In genomic region chr14:32329690-32330290, GRCh38 we compare ENCODE assay signal across 3 cellular contexts.
TF ChIP-seq lines count a peak whose summit lies in the region.

No MANE protein-coding gene starts in this region.

TF ChIP-seq in IMR-90, 13 proteins besides CTCF, POLR2A, EP300 and RAD21:
- TF ChIP-seq MAFK (IDR thresholded peaks at IDR 0.05; ENCODE audit: low read depth, low read length) (peak; percentile 79), BHLHE40 (IDR thresholded peaks at IDR 0.05; ENCODE audit: low read depth, low read length) (no peak), FOS (IDR thresholded peaks at IDR 0.05; ENCODE audit: low read depth, low read length) (no peak), RFX5 (IDR thresholded peaks at IDR 0.05; ENCODE audit: low read depth, low read length) (no peak), MXI1 (IDR thresholded peaks at IDR 0.05; ENCODE audit: borderline replicate concordance, low read depth, low read length) (no peak), ELK1 (IDR thresholded peaks at IDR 0.05; ENCODE audit: borderline replicate concordance, low read depth, low read length) (no peak), CHD1 (IDR thresholded peaks at IDR 0.05; ENCODE audit: low read depth, low read length) (no peak), NFE2L2 (IDR thresholded peaks at IDR 0.05; ENCODE audit: low read depth, low read length) (no peak)

TF ChIP-seq in K562, 482 proteins besides CTCF, POLR2A, EP300 and RAD21 (continues in another document):
- TF ChIP-seq EWSR1 (IDR thresholded peaks at IDR 0.05; ENCODE audit: borderline replicate concordance, low read depth, partially characterized antibody) (no peak), C11orf30 (IDR thresholded peaks at IDR 0.05; ENCODE audit: low read depth) (peak; percentile 64), LCOR (CRISPR knock-in tag; IDR thresholded peaks at IDR 0.05) (no peak), FOXO4 (CRISPR knock-in tag; IDR thresholded peaks at IDR 0.05) (no peak), POLR3G (IDR thresholded peaks at IDR 0.05; ENCODE audit: extremely low read depth, insufficient read length, insufficient replicate concordance) (no peak), CHD1 (IDR thresholded peaks at IDR 0.05; ENCODE audit: low read length) (no peak), KDM2B (CRISPR knock-in tag; IDR thresholded peaks at IDR 0.05) (no peak), E2F3 (CRISPR knock-in tag; IDR thresholded peaks at IDR 0.05) (no peak), SOX6 (IDR thresholded peaks at IDR 0.05) (no peak), RFX1 (IDR thresholded peaks at IDR 0.05) (no peak), KLF16 (IDR thresholded peaks at IDR 0.05) (no peak), MAFF (IDR thresholded peaks at IDR 0.05; ENCODE audit: low read length) (peak; percentile 54), POLR3A (IDR thresholded peaks at IDR 0.05; ENCODE audit: borderline replicate concordance, extremely low read depth, insufficient read depth, insufficient read length) (no peak), NR4A1 (CRISPR knock-in tag; IDR thresholded peaks at IDR 0.05) (no peak), NR4A1 (tag; IDR thresholded peaks at IDR 0.05) (no peak), UBTF (IDR thresholded peaks at IDR 0.05; ENCODE audit: borderline replicate concordance in 1 of 2, low read depth in 2 of 2, low read length in 2 of 2) (no peak), ETS1 (conservative IDR thresholded peaks at IDR 0.05; ENCODE audit: control insufficient read depth, low read depth, low read length) (no peak), ZKSCAN3 (CRISPR knock-in tag; IDR thresholded peaks at IDR 0.05) (no peak), ZNF766 (CRISPR knock-in tag; conservative IDR thresholded peaks at IDR 0.05) (no peak), NFIC (IDR thresholded peaks at IDR 0.05) (no peak), GABPA (tag; conservative IDR thresholded peaks at IDR 0.05; ENCODE audit: low read depth) (no peak), HINFP (tag; conservative IDR thresholded peaks at IDR 0.05; ENCODE audit: low read depth) (no peak), HDGF (IDR thresholded peaks at IDR 0.05) (no peak), HMG20A (CRISPR knock-in tag; conservative IDR thresholded peaks at IDR 0.05) (no peak), SETDB1 (IDR thresholded peaks at IDR 0.05; ENCODE audit: low read length) (no peak), ZNF316 (IDR thresholded peaks at IDR 0.05) (peak; percentile 77), ZNF57 (CRISPR knock-in tag; IDR thresholded peaks at IDR 0.05) (no peak), IRF1 (CRISPR knock-in tag; IDR thresholded peaks at IDR 0.05; ENCODE audit: borderline replicate concordance) (no peak), DIDO1 (tag; IDR thresholded peaks at IDR 0.05; ENCODE audit: low read depth) (no peak), PTTG1 (tag; IDR thresholded peaks at IDR 0.05; ENCODE audit: low read depth) (no peak)

TF ChIP-seq in GM23338, 12 proteins besides CTCF, POLR2A, EP300 and RAD21:
- TF ChIP-seq NANOG (IDR thresholded peaks at IDR 0.05; ENCODE audit: borderline replicate concordance) (no peak), EZH2phosphoT487 (IDR thresholded peaks at IDR 0.05; ENCODE audit: unreplicated experiment) (no peak), ZNF462 (CRISPR knock-in tag; IDR thresholded peaks at IDR 0.05) (no peak), EZH2 (IDR thresholded peaks at IDR 0.05; ENCODE audit: low read depth, unreplicated experiment) (no peak), ZNF331 (CRISPR knock-in tag; IDR thresholded peaks at IDR 0.05; ENCODE audit: low read depth) (no peak), ZNF114 (CRISPR knock-in tag; IDR thresholded peaks at IDR 0.05) (no peak), ETS1 (IDR thresholded peaks at IDR 0.05) (no peak), POLR2AphosphoS5 (IDR thresholded peaks at IDR 0.05; ENCODE audit: low read depth) (no peak)
